ENCODE assay signal across 14 cellular contexts in the genomic region with DNA sequence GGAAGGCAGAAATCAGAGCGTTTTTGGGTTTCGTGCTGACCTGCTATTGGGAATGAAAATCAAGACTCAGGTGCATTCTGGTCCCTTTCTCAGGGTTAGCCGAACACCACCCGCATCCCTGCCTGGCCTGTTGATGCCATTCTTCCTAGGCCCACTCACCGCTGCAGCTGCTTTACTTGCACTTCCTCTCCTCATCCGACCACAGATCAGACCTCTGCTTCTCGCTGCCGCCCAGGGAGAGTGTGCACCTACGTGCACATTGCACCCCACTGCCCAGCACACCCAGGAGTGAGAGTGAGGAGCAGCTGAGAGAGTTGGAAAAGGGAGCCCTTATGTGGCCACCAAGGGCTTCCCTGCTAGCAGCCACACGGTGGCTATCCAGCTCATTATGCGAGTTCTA. TPM values are rescaled to one million over a fixed set of nuclear protein-coding genes. Genes with fewer than 3 reads are reported as not detected.
"Had no signal": no experiment of that assay in that cellular context is flagged by ENCODE, and none has a peak within 500 bp of the region (broad histone marks: within the 10 kb centered on the region; RNA-seq: fewer than 3 reads in every experiment).

No MANE protein-coding gene starts in this region.

RNA-seq across cellular contexts. Expression of a gene that starts 12.2 kb away (rescaled TPM):
- total RNA-seq: activated CD4-positive, alpha-beta T cell treated with anti-CD3 and anti-CD28 coated beads for 36 hours; activated CD4-positive, alpha-beta T cell treated with anti-CD3 and anti-CD28 coated beads, Interleukin-2, amount 10 ng/mL, durations not matched to agents 7 days and 5 days; activated CD8-positive, alpha-beta T cell treated with anti-CD3 and anti-CD28 coated beads, Interleukin-2, amount 10 ng/mL, durations not matched to agents 7 days and 5 days; activated naive CD8-positive, alpha-beta T cell treated with anti-CD3 and anti-CD28 coated beads, Interleukin-2, amount 10 ng/mL, durations not matched to agents 7 days and 5 days; ascending aorta; cardiac muscle cell; M059J; NCI-H460; RPMI7951; SJCRH30; T-helper 1 cell treated with Interleukin-12 subunit alpha and Interleukin-12 subunit beta and Interleukin-4 antibody, amounts not matched to agents 30 ng/mL and 1 ng/mL, for 36 hours; WTC11 had no signal
- polyA plus RNA-seq: adipose tissue, cardiac muscle cell had no signal

RNA-seq across cellular contexts. Expression of a gene that starts 49.8 kb away (rescaled TPM):
- total RNA-seq: activated CD4-positive, alpha-beta T cell treated with anti-CD3 and anti-CD28 coated beads for 36 hours; activated CD4-positive, alpha-beta T cell treated with anti-CD3 and anti-CD28 coated beads, Interleukin-2, amount 10 ng/mL, durations not matched to agents 7 days and 5 days; activated CD8-positive, alpha-beta T cell treated with anti-CD3 and anti-CD28 coated beads, Interleukin-2, amount 10 ng/mL, durations not matched to agents 7 days and 5 days; activated naive CD8-positive, alpha-beta T cell treated with anti-CD3 and anti-CD28 coated beads, Interleukin-2, amount 10 ng/mL, durations not matched to agents 7 days and 5 days; activated T-helper 2 cell treated with anti-CD3 and anti-CD28 coated beads, Interferon-gamma antibody, Interleukin-2, Interleukin-4, amounts not matched to agents 10 μg/mL and 5 μg/mL and 100 μg/mL, durations not matched to agents 14 hours and 24 hours and 36 hours; ascending aorta; cardiac muscle cell; RPMI7951; SJCRH30; T-helper 1 cell treated with Interleukin-12 subunit alpha and Interleukin-12 subunit beta and Interleukin-4 antibody, amounts not matched to agents 30 ng/mL and 1 ng/mL, for 36 hours had no signal
- polyA plus RNA-seq: adipose tissue, cardiac muscle cell had no signal

RNA-seq across cellular contexts. Expression of a gene that starts 57.6 kb away (rescaled TPM):
- total RNA-seq: activated CD4-positive, alpha-beta T cell treated with anti-CD3 and anti-CD28 coated beads for 36 hours; activated CD8-positive, alpha-beta T cell treated with anti-CD3 and anti-CD28 coated beads, Interleukin-2, amount 10 ng/mL, durations not matched to agents 7 days and 5 days; ascending aorta; cardiac muscle cell; NCI-H460; SJCRH30; WTC11 had no signal
